In the genomic region with DNA sequence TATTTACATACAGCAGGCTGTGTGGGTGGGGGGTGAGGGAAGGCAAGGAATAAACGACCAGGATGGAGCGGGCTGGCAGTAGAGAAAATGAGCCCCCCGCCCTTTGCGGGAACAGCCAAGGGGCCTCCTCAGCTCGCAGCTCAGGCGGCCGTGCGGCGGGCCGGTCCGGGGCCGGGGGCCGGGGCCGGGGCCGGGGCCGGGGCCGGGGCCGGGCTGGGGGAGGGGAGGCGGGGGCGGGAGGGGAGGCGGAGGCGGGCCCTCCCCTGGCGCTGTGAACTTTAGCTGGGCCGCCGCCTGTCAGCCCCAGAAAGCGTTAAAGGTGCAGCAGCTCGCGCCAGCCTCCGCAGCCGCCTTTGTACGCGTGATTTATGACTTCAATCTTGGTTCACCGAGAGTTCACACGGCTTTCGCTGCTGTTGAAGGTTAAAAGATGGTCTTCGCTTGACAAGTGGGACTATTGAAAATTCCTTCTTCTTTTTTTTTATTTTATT, we compare ENCODE assay signal across 8 cellular contexts. TPM values are rescaled to one million over a fixed set of nuclear protein-coding genes. Genes with fewer than 3 reads are reported as not detected.
DNase-seq lines count a peak whose midpoint lies in the region; ATAC-seq lines count a peak whose summit lies in the region.

No MANE protein-coding gene starts in this region.

- ATAC-seq in activated CD8-positive, alpha-beta memory T cell treated with anti-CD3 and anti-CD28 coated beads, Interleukin-2, amount 10 ng/mL, durations not matched to agents 7 days and 5 days, result peak; percentile 55
- ATAC-seq in stimulated activated effector memory CD8-positive, alpha-beta T cell treated with anti-CD3 and anti-CD28 coated beads, Interleukin-12 subunit alpha, Interleukin-12 subunit beta, amount 100 ng/mL, for 72 hours, result no peak

- H3K27ac Mint-ChIP-seq in activated CD8-positive, alpha-beta memory T cell treated with anti-CD3 and anti-CD28 coated beads, Interleukin-2, amount 10 ng/mL, durations not matched to agents 7 days and 5 days, result peak overlapping the region; percentile 94
- H3K27ac Mint-ChIP-seq in stimulated activated effector memory CD8-positive, alpha-beta T cell treated with anti-CD3 and anti-CD28 coated beads, Interleukin-12 subunit alpha, Interleukin-12 subunit beta, amount 100 ng/mL, for 72 hours, result peak overlapping the region; percentile 93

- H3K4me1 Mint-ChIP-seq in activated CD8-positive, alpha-beta memory T cell treated with anti-CD3 and anti-CD28 coated beads, Interleukin-2, amount 10 ng/mL, durations not matched to agents 7 days and 5 days, result peaks cover 18% of the 10 kb centered on the region
- H3K4me1 Mint-ChIP-seq in stimulated activated effector memory CD8-positive, alpha-beta T cell treated with anti-CD3 and anti-CD28 coated beads, Interleukin-12 subunit alpha, Interleukin-12 subunit beta, amount 100 ng/mL, for 72 hours, result peaks cover 21% of the 10 kb centered on the region

- H3K9me3 Mint-ChIP-seq in activated CD8-positive, alpha-beta memory T cell treated with anti-CD3 and anti-CD28 coated beads, Interleukin-2, amount 10 ng/mL, durations not matched to agents 7 days and 5 days (ENCODE audit: low read depth), result no peaks in the 10 kb centered on the region
- no peaks in the 10 kb centered on the region for H3K9me3 Mint-ChIP-seq in stimulated activated effector memory CD8-positive, alpha-beta T cell treated with anti-CD3 and anti-CD28 coated beads, Interleukin-12 subunit alpha, Interleukin-12 subunit beta, amount 100 ng/mL, for 72 hours

- peaks cover 14% of the 10 kb centered on the region for H3K27me3 Mint-ChIP-seq in activated CD8-positive, alpha-beta memory T cell treated with anti-CD3 and anti-CD28 coated beads, Interleukin-2, amount 10 ng/mL, durations not matched to agents 7 days and 5 days

- H3K4me3 Mint-ChIP-seq in activated CD8-positive, alpha-beta memory T cell treated with anti-CD3 and anti-CD28 coated beads, Interleukin-2, amount 10 ng/mL, durations not matched to agents 7 days and 5 days, result peak overlapping the region; percentile 79
- H3K4me3 Mint-ChIP-seq in stimulated activated effector memory CD8-positive, alpha-beta T cell treated with anti-CD3 and anti-CD28 coated beads, Interleukin-12 subunit alpha, Interleukin-12 subunit beta, amount 100 ng/mL, for 72 hours, result peak overlapping the region; percentile 87

- H3K36me3 Mint-ChIP-seq in activated CD8-positive, alpha-beta memory T cell treated with anti-CD3 and anti-CD28 coated beads, Interleukin-2, amount 10 ng/mL, durations not matched to agents 7 days and 5 days, result no peaks in the 10 kb centered on the region
- peaks cover 7% of the 10 kb centered on the region for H3K36me3 Mint-ChIP-seq in stimulated activated effector memory CD8-positive, alpha-beta T cell treated with anti-CD3 and anti-CD28 coated beads, Interleukin-12 subunit alpha, Interleukin-12 subunit beta, amount 100 ng/mL, for 72 hours

- CTCF ChIA-PET in activated CD8-positive, alpha-beta memory T cell treated with anti-CD3 and anti-CD28 coated beads, Interleukin-2, amount 10 ng/mL, durations not matched to agents 7 days and 5 days (lab: Charles Lee), result interaction anchor here (0.8 to 0.9 kb wide), 2 partner anchors 50 to 132 kb away, joined by 3 to 4 read pairs; no protein-coding TSS in a partner anchor

- DNase-seq in DMS 273 (lab: John Stamatoyannopoulos, UW; ENCODE audit: unreplicated experiment) (peak; percentile 66), DMS 273 treated with DMSO at 0.1 percent for 48 hours (lab: John Stamatoyannopoulos, UW) (no peak), iPS-NIHi11 (ENCODE audit: low spot score) (peak; percentile 27), pons (ENCODE audit: low spot score) (no peak), hippocampal formation (lab: John Stamatoyannopoulos, UW) (no peak), SIG-M5 treated with dmso at 0.1 percent for 504 hours (lab: John Stamatoyannopoulos, UW; ENCODE audit: unreplicated experiment) (no peak)
- DNase-seq in activated CD8-positive, alpha-beta memory T cell treated with anti-CD3 and anti-CD28 coated beads, Interleukin-2, amount 10 ng/mL, durations not matched to agents 7 days and 5 days, result peak; percentile 62
- DNase-seq in stimulated activated effector memory CD8-positive, alpha-beta T cell treated with anti-CD3 and anti-CD28 coated beads, Interleukin-12 subunit alpha, Interleukin-12 subunit beta, amount 100 ng/mL, for 72 hours (ENCODE audit: low spot score in 2 of 2), result peak; percentile 7 to 58

RNA-seq across cellular contexts. Expression of gene HOXC4, which starts 28.8 kb away (rescaled TPM):
- total RNA-seq in activated CD8-positive, alpha-beta memory T cell treated with anti-CD3 and anti-CD28 coated beads, Interleukin-2, amount 10 ng/mL, durations not matched to agents 7 days and 5 days, result 1 to 10 TPM; 1.5 to 1.9 TPM

RNA-seq across cellular contexts. Expression of gene HOXC5, which starts 49.6 kb away (rescaled TPM):
- not detected for total RNA-seq in activated CD8-positive, alpha-beta memory T cell treated with anti-CD3 and anti-CD28 coated beads, Interleukin-2, amount 10 ng/mL, durations not matched to agents 7 days and 5 days

RNA-seq across cellular contexts. Expression of gene HOXC6, which starts 54.2 kb away (rescaled TPM):
- not detected for total RNA-seq in activated CD8-positive, alpha-beta memory T cell treated with anti-CD3 and anti-CD28 coated beads, Interleukin-2, amount 10 ng/mL, durations not matched to agents 7 days and 5 days

Comparison
In these comparisons a context has a peak if more than half of its experiments do, and no peak if none do; other contexts are left out.
1. DNase-seq: peak in DMS 273 (single experiment), activated CD8-positive, alpha-beta memory T cell treated with anti-CD3 and anti-CD28 coated beads, Interleukin-2, amount 10 ng/mL, durations not matched to agents 7 days and 5 days (single experiment), iPS-NIHi11 (single experiment) and stimulated activated effector memory CD8-positive, alpha-beta T cell treated with anti-CD3 and anti-CD28 coated beads, Interleukin-12 subunit alpha, Interleukin-12 subunit beta, amount 100 ng/mL, for 72 hours (2 of 2); none in DMS 273 treated with DMSO at 0.1 percent for 48 hours (single experiment), pons (single experiment), hippocampal formation (0 of 2) and SIG-M5 treated with dmso at 0.1 percent for 504 hours (single experiment).